1 cellular context compared by ENCODE assay signal in the genomic region with DNA sequence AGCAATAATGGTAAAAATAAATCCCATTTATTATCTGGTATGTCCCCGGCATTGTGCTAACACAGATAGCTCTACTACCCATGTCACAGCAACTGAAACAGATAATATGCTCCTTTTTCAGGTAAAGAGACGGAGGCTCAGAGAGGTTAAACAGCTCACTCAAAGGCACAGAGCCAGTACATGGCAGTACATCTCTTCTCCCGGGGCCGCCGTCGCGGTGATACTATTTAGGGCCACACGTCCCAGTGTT.
TF ChIP-seq lines count a peak whose summit lies in the region.

No MANE protein-coding gene starts in this region.

TF ChIP-seq in K562, 482 proteins besides CTCF, POLR2A, EP300 and RAD21 (continued from another document):
- TF ChIP-seq, protein P1, sequence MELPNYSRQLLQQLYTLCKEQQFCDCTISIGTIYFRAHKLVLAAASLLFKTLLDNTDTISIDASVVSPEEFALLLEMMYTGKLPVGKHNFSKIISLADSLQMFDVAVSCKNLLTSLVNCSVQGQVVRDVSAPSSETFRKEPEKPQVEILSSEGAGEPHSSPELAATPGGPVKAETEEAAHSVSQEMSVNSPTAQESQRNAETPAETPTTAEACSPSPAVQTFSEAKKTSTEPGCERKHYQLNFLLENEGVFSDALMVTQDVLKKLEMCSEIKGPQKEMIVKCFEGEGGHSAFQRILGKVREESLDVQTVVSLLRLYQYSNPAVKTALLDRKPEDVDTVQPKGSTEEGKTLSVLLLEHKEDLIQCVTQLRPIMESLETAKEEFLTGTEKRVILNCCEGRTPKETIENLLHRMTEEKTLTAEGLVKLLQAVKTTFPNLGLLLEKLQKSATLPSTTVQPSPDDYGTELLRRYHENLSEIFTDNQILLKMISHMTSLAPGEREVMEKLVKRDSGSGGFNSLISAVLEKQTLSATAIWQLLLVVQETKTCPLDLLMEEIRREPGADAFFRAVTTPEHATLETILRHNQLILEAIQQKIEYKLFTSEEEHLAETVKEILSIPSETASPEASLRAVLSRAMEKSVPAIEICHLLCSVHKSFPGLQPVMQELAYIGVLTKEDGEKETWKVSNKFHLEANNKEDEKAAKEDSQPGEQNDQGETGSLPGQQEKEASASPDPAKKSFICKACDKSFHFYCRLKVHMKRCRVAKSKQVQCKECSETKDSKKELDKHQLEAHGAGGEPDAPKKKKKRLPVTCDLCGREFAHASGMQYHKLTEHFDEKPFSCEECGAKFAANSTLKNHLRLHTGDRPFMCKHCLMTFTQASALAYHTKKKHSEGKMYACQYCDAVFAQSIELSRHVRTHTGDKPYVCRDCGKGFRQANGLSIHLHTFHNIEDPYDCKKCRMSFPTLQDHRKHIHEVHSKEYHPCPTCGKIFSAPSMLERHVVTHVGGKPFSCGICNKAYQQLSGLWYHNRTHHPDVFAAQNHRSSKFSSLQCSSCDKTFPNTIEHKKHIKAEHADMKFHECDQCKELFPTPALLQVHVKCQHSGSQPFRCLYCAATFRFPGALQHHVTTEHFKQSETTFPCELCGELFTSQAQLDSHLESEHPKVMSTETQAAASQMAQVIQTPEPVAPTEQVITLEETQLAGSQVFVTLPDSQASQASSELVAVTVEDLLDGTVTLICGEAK (IDR thresholded peaks at IDR 0.05), result 0 out of 2 replicates have a peak, but pooled peaks have one; percentile 37
- TF ChIP-seq, protein P1 (CRISPR knock-in tag; IDR thresholded peaks at IDR 0.05), result no peak
- peak; percentile 91 for TF ChIP-seq ZFP36 (IDR thresholded peaks at IDR 0.05; ENCODE audit: low read depth, low read length, partially characterized antibody)
- TF ChIP-seq HDAC2 (IDR thresholded peaks at IDR 0.05), result 0 out of 2 replicates have a peak, but pooled peaks have one; percentile 78
- 0 out of 4 replicates have a peak, but pooled peaks of 1 of the 2 experiments have one; percentile 6 for TF ChIP-seq RCOR1 (IDR thresholded peaks at IDR 0.05; ENCODE audit: borderline replicate concordance in 1 of 2, low read depth in 2 of 2, low read length in 2 of 2)
- TF ChIP-seq TAF9B (IDR thresholded peaks at IDR 0.05; ENCODE audit: partially characterized antibody), result peak; percentile 22
- TF ChIP-seq XRCC4 (IDR thresholded peaks at IDR 0.05; ENCODE audit: extremely low read depth, insufficient read depth, insufficient read length), result no peak
- peak; percentile 87 for TF ChIP-seq RBM25 (IDR thresholded peaks at IDR 0.05; ENCODE audit: low read depth, low read length, severe bottlenecking)
- 0 out of 4 replicates have a peak, but pooled peaks of 1 of the 2 experiments have one; percentile 16 for TF ChIP-seq CSDE1 (IDR thresholded peaks at IDR 0.05)
- TF ChIP-seq KDM1A (IDR thresholded peaks at IDR 0.05), result peak; percentile 73 to 90; a peak in 2 of 4 replicates
- peak; percentile 97 for TF ChIP-seq BCOR (IDR thresholded peaks at IDR 0.05)
- TF ChIP-seq TCF3 (CRISPR knock-in tag; IDR thresholded peaks at IDR 0.05), result 0 out of 2 replicates have a peak, but pooled peaks have one; percentile 24
